ENCODE assay signal across 8 cellular contexts in genomic region chr15:90869601-90870353, GRCh38. TPM values are rescaled to one million over a fixed set of nuclear protein-coding genes. Genes with fewer than 3 reads are reported as not detected.
DNase-seq lines count a peak whose midpoint lies in the region; ATAC-seq and TF ChIP-seq lines count a peak whose summit lies in the region.

No MANE protein-coding gene starts in this region.

- no peaks in the 10 kb centered on the region for H3K27me3 ChIP-seq in Peyer's patch

- peaks cover 5% of the 10 kb centered on the region for H3K27me3 Mint-ChIP-seq in activated CD4-positive, alpha-beta T cell treated with anti-CD3 and anti-CD28 coated beads for 36 hours

- no peaks in the 10 kb centered on the region for H3K36me3 ChIP-seq in Peyer's patch

- peak overlapping the region; percentile 90 for H3K4me3 Mint-ChIP-seq in activated CD4-positive, alpha-beta T cell treated with anti-CD3 and anti-CD28 coated beads for 36 hours

- CTCF ChIA-PET in activated CD4-positive, alpha-beta T cell treated with anti-CD3 and anti-CD28 coated beads for 36 hours (lab: Charles Lee) = interaction anchor here (0.6 to 2.2 kb wide), 5 partner anchors 16 to 66 kb away, joined by 3 to 8 read pairs (median 5); no protein-coding TSS in a partner anchor

- intact Hi-C loops in activated CD4-positive, alpha-beta T cell treated with anti-CD3 and anti-CD28 coated beads for 36 hours (cut with DNase I, micrococcal nuclease) = loop anchor here (1.0 to 10.0 kb wide), 7 partner anchors 13 to 222 kb away; no protein-coding TSS in a partner anchor

- peaks cover 45% of the 10 kb centered on the region for H3K36me3 Mint-ChIP-seq in activated CD4-positive, alpha-beta T cell treated with anti-CD3 and anti-CD28 coated beads for 36 hours (ENCODE audit: low read depth)

- POLR2A ChIA-PET in activated CD4-positive, alpha-beta T cell treated with anti-CD3 and anti-CD28 coated beads for 36 hours (lab: Charles Lee) = interaction anchor here (0.6 to 2.4 kb wide), 7 partner anchors 16 to 43 kb away, joined by 3 to 19 read pairs (median 6); no protein-coding TSS in a partner anchor

- peaks cover 7 to 43% (median 8%) of the 10 kb centered on the region in 4 donors for H3K4me1 ChIP-seq in Peyer's patch

- peak; percentile 78 for DNase-seq in activated CD4-positive, alpha-beta T cell treated with anti-CD3 and anti-CD28 coated beads for 36 hours
- DNase-seq in activated CD4-positive, alpha-beta T cell treated with anti-CD3 and anti-CD28 coated beads, Interleukin-2, amount 50 U/mL, for 1 hour = no peak
- DNase-seq in Peyer's patch = peak; percentile 40 to 80 (median 57)
- DNase-seq in astrocyte of the spinal cord (ENCODE audit: low read depth, low spot score) = peak; percentile 92
- peak; percentile 59 for DNase-seq in iPS DF 19.7 (ENCODE audit: low read depth, low spot score)
- DNase-seq in skeletal muscle cell (ENCODE audit: low read depth) = peak; percentile 66
- DNase-seq in NCI-H1048 (lab: John Stamatoyannopoulos, UW) = no peak

- H3K27ac Mint-ChIP-seq in activated CD4-positive, alpha-beta T cell treated with anti-CD3 and anti-CD28 coated beads for 36 hours = peak overlapping the region; percentile 98

- peak overlapping the region; percentile 85 to 97 (median 90) for H3K27ac ChIP-seq in Peyer's patch

- peaks cover 59% of the 10 kb centered on the region for H3K4me1 Mint-ChIP-seq in activated CD4-positive, alpha-beta T cell treated with anti-CD3 and anti-CD28 coated beads for 36 hours

- H3K9me3 Mint-ChIP-seq in activated CD4-positive, alpha-beta T cell treated with anti-CD3 and anti-CD28 coated beads for 36 hours (ENCODE audit: low read depth) = no peaks in the 10 kb centered on the region

- no peak for TF ChIP-seq CTCF in Peyer's patch (IDR thresholded peaks at IDR 0.05)
- TF ChIP-seq CTCF in astrocyte of the spinal cord (IDR thresholded peaks at IDR 0.05; ENCODE audit: low read depth, low read length) = no peak

- TF ChIP-seq POLR2A in Peyer's patch (IDR thresholded peaks at IDR 0.05) = no peak

- H3K4me3 ChIP-seq in Peyer's patch (peak overlapping the region in 2 of 4 donors; percentile 95 to 99), astrocyte of the spinal cord (ENCODE audit: low read depth, low read length) (no peak overlapping the region), skeletal muscle cell (ENCODE audit: low read depth, low read length) (no peak overlapping the region)

- H3K9me3 ChIP-seq in Peyer's patch = no peaks in the 10 kb centered on the region

- in situ Hi-C loops in astrocyte of the spinal cord (cut with HindIII; ENCODE audit: low sequenced_read_pairs) = no loop called here

- peak; percentile 65 for ATAC-seq in activated CD4-positive, alpha-beta T cell treated with anti-CD3 and anti-CD28 coated beads for 36 hours
- no peak for ATAC-seq in HG03175 (IDR thresholded peaks at IDR 0.05; ENCODE audit: unreplicated experiment)

RNA-seq across cellular contexts. Expression of gene FURIN, which starts 1.4 kb away (rescaled TPM):
- total RNA-seq in activated CD4-positive, alpha-beta T cell treated with anti-CD3 and anti-CD28 coated beads for 36 hours = 100 to 1,000 TPM; 406 to 422 TPM
- 10 to 100 TPM; 53.6 to 76.7 (median 70.1) TPM for total RNA-seq in Peyer's patch

RNA-seq across cellular contexts. Expression of gene FES, which starts 14.5 kb away (rescaled TPM):
- total RNA-seq in activated CD4-positive, alpha-beta T cell treated with anti-CD3 and anti-CD28 coated beads for 36 hours = 10 to 100 TPM; 12.2 to 15.6 TPM
- total RNA-seq in Peyer's patch = 10 to 100 TPM in 3 of 4 donors, 1 to 10 TPM in 1; 4.7 to 37.1 (median 20.5) TPM

RNA-seq across cellular contexts. Expression of gene MAN2A2, which starts 33.3 kb away (rescaled TPM):
- total RNA-seq in activated CD4-positive, alpha-beta T cell treated with anti-CD3 and anti-CD28 coated beads for 36 hours = 100 to 1,000 TPM in 1 of 2 experiments, 10 to 100 TPM in 1; 76.6 to 104 TPM
- total RNA-seq in Peyer's patch = 100 to 1,000 TPM in 3 of 4 donors, 10 to 100 TPM in 1; 76.2 to 188 (median 141) TPM

Comparison
In these comparisons a context has a peak if more than half of its experiments do, and no peak if none do; other contexts are left out.
1. DNase-seq: peak in activated CD4-positive, alpha-beta T cell treated with anti-CD3 and anti-CD28 coated beads for 36 hours (single experiment), Peyer's patch (3 of 3), astrocyte of the spinal cord (single experiment), iPS DF 19.7 (single experiment) and skeletal muscle cell (single experiment); none in activated CD4-positive, alpha-beta T cell treated with anti-CD3 and anti-CD28 coated beads, Interleukin-2, amount 50 U/mL, for 1 hour (single experiment) and NCI-H1048 (single experiment).
2. RNA of gene FURIN, which starts 1.4 kb away (total RNA-seq): 406 to 422 TPM in activated CD4-positive, alpha-beta T cell treated with anti-CD3 and anti-CD28 coated beads for 36 hours; 53.6 to 76.7 TPM in Peyer's patch; every median in the first group is over 4 times any median in the second.